9 cellular contexts compared by ENCODE assay signal in the genomic region with DNA sequence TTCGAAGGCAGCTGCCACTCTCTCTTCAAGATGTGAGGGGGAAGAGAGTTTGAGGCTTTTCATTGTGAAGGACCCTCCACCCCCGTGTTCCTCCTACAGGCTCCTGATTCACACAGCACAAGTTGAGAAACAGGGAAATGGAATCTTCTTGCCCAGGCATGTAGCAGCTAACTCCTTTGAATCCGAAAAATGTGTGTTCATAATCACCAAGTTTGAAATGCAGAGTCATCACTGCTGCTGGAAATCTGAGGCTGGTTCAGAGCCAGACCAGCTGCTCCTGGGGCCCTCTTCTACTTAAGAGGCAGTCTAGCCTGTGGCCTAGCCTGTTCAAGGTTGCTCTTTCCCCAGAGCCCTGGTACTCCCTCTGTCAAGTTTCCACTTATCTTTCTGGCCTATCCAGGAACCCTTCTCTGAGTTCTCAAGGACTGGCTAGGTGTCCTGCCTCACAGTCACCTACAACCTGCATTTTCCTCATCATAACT. TPM values are rescaled to one million over a fixed set of nuclear protein-coding genes. Genes with fewer than 3 reads are reported as not detected.
DNase-seq lines count a peak whose midpoint lies in the region; ATAC-seq and TF ChIP-seq lines count a peak whose summit lies in the region.
"Had no signal": no experiment of that assay in that cellular context is flagged by ENCODE, and none has a peak within 500 bp of the region (broad histone marks: within the 10 kb centered on the region; RNA-seq: fewer than 3 reads in every experiment).

No MANE protein-coding gene starts in this region.

- H3K27ac Mint-ChIP-seq in activated CD8-positive, alpha-beta memory T cell treated with anti-CD3 and anti-CD28 coated beads, Interleukin-2, amount 10 ng/mL, durations not matched to agents 7 days and 5 days: no peak overlapping the region
- H3K27ac Mint-ChIP-seq: activated naive CD8-positive, alpha-beta T cell had no signal

- H3K4me3 ChIP-seq in esophagus muscularis mucosa (no peak overlapping the region), parathyroid adenoma (ENCODE audit: low read depth, low read length) (no peak overlapping the region)

- H3K36me3 ChIP-seq in esophagus muscularis mucosa: no peaks in the 10 kb centered on the region
- H3K36me3 ChIP-seq in parathyroid adenoma (ENCODE audit: control insufficient read depth, insufficient read depth, low read length): no peaks in the 10 kb centered on the region

- H3K27me3 Mint-ChIP-seq in activated CD8-positive, alpha-beta memory T cell treated with anti-CD3 and anti-CD28 coated beads, Interleukin-2, amount 10 ng/mL, durations not matched to agents 7 days and 5 days: no peaks in the 10 kb centered on the region
- H3K27me3 Mint-ChIP-seq: activated naive CD8-positive, alpha-beta T cell had no signal

- H3K9ac ChIP-seq in parathyroid adenoma: no peak overlapping the region

- in situ Hi-C loops in Caki2 (cut with HindIII; ENCODE audit: low pct_unique_long_range_greater_than_20kb, low sequenced_read_pairs): no loop called here

- H3K4me1 ChIP-seq in esophagus muscularis mucosa: peaks cover 7 to 19% (median 14%) of the 10 kb centered on the region in 4 donors
- peaks cover 53% of the 10 kb centered on the region for H3K4me1 ChIP-seq in parathyroid adenoma

- no peak for ATAC-seq in GM19463 (IDR thresholded peaks at IDR 0.05; ENCODE audit: unreplicated experiment)
- no peak for ATAC-seq in GM18858 (IDR thresholded peaks at IDR 0.05; ENCODE audit: unreplicated experiment)
- ATAC-seq in activated CD8-positive, alpha-beta memory T cell treated with anti-CD3 and anti-CD28 coated beads, Interleukin-2, amount 10 ng/mL, durations not matched to agents 7 days and 5 days: no peak

- no peak for TF ChIP-seq POLR2A in esophagus muscularis mucosa (IDR thresholded peaks at IDR 0.05; ENCODE audit: low read depth)

- no peaks in the 10 kb centered on the region for H3K79me2 ChIP-seq in parathyroid adenoma

- H3K4me2 ChIP-seq in parathyroid adenoma (ENCODE audit: low read length): no peak overlapping the region

- CTCF ChIA-PET in activated CD8-positive, alpha-beta memory T cell treated with anti-CD3 and anti-CD28 coated beads, Interleukin-2, amount 10 ng/mL, durations not matched to agents 7 days and 5 days (lab: Charles Lee): interaction anchor here (0.6 to 1.5 kb wide), 2 partner anchors 184 to 1013 kb away, joined by 3 to 5 read pairs; no protein-coding TSS in a partner anchor

- intact Hi-C loops in esophagus muscularis mucosa (cut with DNase I): loop anchor here (10.0 kb wide), 1 partner anchor 641 kb away; no protein-coding TSS in a partner anchor

- H3K9me3 Mint-ChIP-seq in activated CD8-positive, alpha-beta memory T cell treated with anti-CD3 and anti-CD28 coated beads, Interleukin-2, amount 10 ng/mL, durations not matched to agents 7 days and 5 days (ENCODE audit: low read depth): peaks cover 7% of the 10 kb centered on the region

- TF ChIP-seq EP300 in esophagus muscularis mucosa (IDR thresholded peaks at IDR 0.05): no peak

- peak overlapping the region; percentile 21 to 62 (median 50) for H3K27ac ChIP-seq in esophagus muscularis mucosa (replicated peaks in 1 of 4)
- H3K27ac ChIP-seq in parathyroid adenoma: peak overlapping the region; percentile 80

- H3K9me3 ChIP-seq in esophagus muscularis mucosa: no peaks in the 10 kb centered on the region
- H3K9me3 ChIP-seq in parathyroid adenoma (ENCODE audit: control insufficient read depth, low read length): no peaks in the 10 kb centered on the region

- peaks cover 17% of the 10 kb centered on the region for H3K36me3 Mint-ChIP-seq in activated CD8-positive, alpha-beta memory T cell treated with anti-CD3 and anti-CD28 coated beads, Interleukin-2, amount 10 ng/mL, durations not matched to agents 7 days and 5 days

- DNase-seq in Caki2 (ENCODE audit: low read depth) (peak; percentile 15), NCI-H524 (lab: John Stamatoyannopoulos, UW) (peak; percentile 75 to 88), esophagus muscularis mucosa (ENCODE audit: extremely low spot score) (no peak), activated gamma-delta T cell (lab: John Stamatoyannopoulos, UW) (no peak)
- no peak for DNase-seq in activated CD8-positive, alpha-beta memory T cell treated with anti-CD3 and anti-CD28 coated beads, Interleukin-2, amount 10 ng/mL, durations not matched to agents 7 days and 5 days

- H3K27me3 ChIP-seq in esophagus muscularis mucosa: no peaks in the 10 kb centered on the region
- no peaks in the 10 kb centered on the region for H3K27me3 ChIP-seq in parathyroid adenoma (ENCODE audit: control insufficient read depth, insufficient read depth, low read length)

- no peak for TF ChIP-seq CTCF in esophagus muscularis mucosa (IDR thresholded peaks at IDR 0.05)
- TF ChIP-seq CTCF in parathyroid adenoma (IDR thresholded peaks at IDR 0.05): no peak

- peak overlapping the region; percentile 23 for H2AFZ ChIP-seq in parathyroid adenoma

- H3K4me3 Mint-ChIP-seq in activated CD8-positive, alpha-beta memory T cell treated with anti-CD3 and anti-CD28 coated beads, Interleukin-2, amount 10 ng/mL, durations not matched to agents 7 days and 5 days: no peak overlapping the region
- H3K4me3 Mint-ChIP-seq: activated naive CD8-positive, alpha-beta T cell had no signal

- WGBS in esophagus muscularis mucosa: 64% methylated on average over 3 of the region's 3 CpGs

- H3K4me1 Mint-ChIP-seq in activated CD8-positive, alpha-beta memory T cell treated with anti-CD3 and anti-CD28 coated beads, Interleukin-2, amount 10 ng/mL, durations not matched to agents 7 days and 5 days: peaks cover 7% of the 10 kb centered on the region

RNA-seq across cellular contexts. Expression of a gene that starts 28.7 kb away (rescaled TPM):
- total RNA-seq in Caki2 (2014; rRNA removed; shearing (Covaris generic); ENCODE audit: low replicate concordance): 7.3 and 10.4 TPM in 2 replicates
- 10 to 100 TPM; 13.9 to 20.7 (median 18.3) TPM for total RNA-seq in esophagus muscularis mucosa
- total RNA-seq in activated CD8-positive, alpha-beta memory T cell treated with anti-CD3 and anti-CD28 coated beads, Interleukin-2, amount 10 ng/mL, durations not matched to agents 7 days and 5 days: 1 to 10 TPM; 8.3 to 8.8 TPM

RNA-seq across cellular contexts. Expression of a gene that starts 28.9 kb away (rescaled TPM):
- total RNA-seq in Caki2 (2014; rRNA removed; shearing (Covaris generic); ENCODE audit: low replicate concordance): 14.9 and 24.8 TPM in 2 replicates
- total RNA-seq in esophagus muscularis mucosa: 1 to 10 TPM; 5.2 to 8.3 (median 6.4) TPM
- total RNA-seq in activated CD8-positive, alpha-beta memory T cell treated with anti-CD3 and anti-CD28 coated beads, Interleukin-2, amount 10 ng/mL, durations not matched to agents 7 days and 5 days: 10 to 100 TPM; 24.7 to 26.5 TPM

RNA-seq across cellular contexts. Expression of a gene that starts 53.4 kb away (rescaled TPM):
- total RNA-seq in Caki2 (2014; rRNA removed; shearing (Covaris generic); ENCODE audit: low replicate concordance): 13.2 and 15.9 TPM in 2 replicates
- total RNA-seq in esophagus muscularis mucosa: 10 to 100 TPM; 47.2 to 73.5 (median 59.5) TPM
- total RNA-seq in activated CD8-positive, alpha-beta memory T cell treated with anti-CD3 and anti-CD28 coated beads, Interleukin-2, amount 10 ng/mL, durations not matched to agents 7 days and 5 days: 1 to 10 TPM; 7.5 to 8.0 TPM

Comparison
In these comparisons a context has a peak if more than half of its experiments do, and no peak if none do; other contexts are left out.
1. DNase-seq: peak in Caki2 (single experiment) and NCI-H524 (2 of 2); none in esophagus muscularis mucosa (single experiment), activated gamma-delta T cell (single experiment) and activated CD8-positive, alpha-beta memory T cell treated with anti-CD3 and anti-CD28 coated beads, Interleukin-2, amount 10 ng/mL, durations not matched to agents 7 days and 5 days (single experiment).